In genomic region chr11:121741954-121742361, GRCh38 we compare ENCODE assay signal across 10 cellular contexts.
DNase-seq lines count a peak whose midpoint lies in the region; ATAC-seq and TF ChIP-seq lines count a peak whose summit lies in the region.
"Had no signal": no experiment of that assay in that cellular context is flagged by ENCODE, and none has a peak within 500 bp of the region (broad histone marks: within the 10 kb centered on the region; RNA-seq: fewer than 3 reads in every experiment).

No MANE protein-coding gene starts in this region.

- H4K20me1 ChIP-seq in fibroblast of lung (ENCODE audit: control insufficient read depth, extremely low read depth, insufficient read depth, low read length): no peaks in the 10 kb centered on the region

- DNase-seq in NCI-H2227 (lab: John Stamatoyannopoulos, UW; ENCODE audit: unreplicated experiment): peak; percentile 3
- peak; percentile 61 to 78 for DNase-seq in fibroblast of lung (ENCODE audit: low read depth in 2 of 2)
- DNase-seq in middle frontal gyrus (ENCODE audit: extremely low spot score, low spot score): peak; percentile 30
- peak in 35 of 49 donors; percentile 17 to 81 (median 49) for DNase-seq in substantia nigra (lab: John Stamatoyannopoulos, UW)
- DNase-seq in NCI-H82 (lab: John Stamatoyannopoulos, UW): no peak
- no peak for DNase-seq in AML-193 (lab: John Stamatoyannopoulos, UW)
- no peak for DNase-seq in foreskin keratinocyte
- DNase-seq: activated CD4-positive, alpha-beta memory T cell treated with anti-CD3 and anti-CD28 coated beads for 36 hours; OCI-M1 had no signal

- H3K27me3 ChIP-seq in fibroblast of lung (ENCODE audit: control insufficient read depth, insufficient read depth, low read length) (no peaks in the 10 kb centered on the region), foreskin keratinocyte (no peaks in the 10 kb centered on the region)

- H3K4me2 ChIP-seq in fibroblast of lung (ENCODE audit: extremely low read depth, insufficient read depth, low read length): peak overlapping the region; percentile 54

- no peak overlapping the region for H3K9ac ChIP-seq in fibroblast of lung (ENCODE audit: insufficient read depth, low read length)

- ATAC-seq in HG03108 (IDR thresholded peaks at IDR 0.05; ENCODE audit: unreplicated experiment) (no peak), foreskin keratinocyte (no peak)

- no peaks in the 10 kb centered on the region for H3K79me2 ChIP-seq in fibroblast of lung (ENCODE audit: control insufficient read depth, insufficient read depth, low read length)

- peak overlapping the region in 1 of 4 experiments; percentile 11 for H3K4me3 ChIP-seq in fibroblast of lung (replicated peaks in 1 of 4; ENCODE audit: control extremely low read depth in 1 of 4, insufficient read depth in 1 of 4, low read depth in 3 of 4, low read length in 4 of 4)

- peaks cover 9% of the 10 kb centered on the region for H3K4me1 ChIP-seq in fibroblast of lung (ENCODE audit: control insufficient read depth, extremely low read depth, insufficient read depth, low read length)
- no peaks in the 10 kb centered on the region for H3K4me1 ChIP-seq in foreskin keratinocyte

- peak overlapping the region; percentile 68 for H2AFZ ChIP-seq in fibroblast of lung (ENCODE audit: low read length)

- no peaks in the 10 kb centered on the region for H3K9me3 ChIP-seq in fibroblast of lung (ENCODE audit: control insufficient read depth, insufficient read depth, low read depth, low read length)

- H3K27ac ChIP-seq in fibroblast of lung (ENCODE audit: insufficient read depth, low read length) (peak overlapping the region; percentile 47), substantia nigra (ENCODE audit: low read depth, low read length, poor library complexity, severe bottlenecking) (peak overlapping the region; percentile 79), foreskin keratinocyte (no peak overlapping the region)

- H3K36me3 ChIP-seq in fibroblast of lung (ENCODE audit: control insufficient read depth, insufficient read depth, low read length): no peaks in the 10 kb centered on the region

- TF ChIP-seq CTCF in fibroblast of lung (conservative IDR thresholded peaks at IDR 0.05 in 1 of 2, IDR thresholded peaks at IDR 0.05 in 1 of 2; ENCODE audit: low read depth in 1 of 2, low read length in 2 of 2) (peak in 1 of 2 donors; percentile 7), foreskin keratinocyte (conservative IDR thresholded peaks at IDR 0.05) (no peak)

Comparison
In these comparisons a context has a peak if more than half of its experiments do, and no peak if none do; other contexts are left out.
1. DNase-seq: peak in NCI-H2227 (single experiment), fibroblast of lung (2 of 2), middle frontal gyrus (single experiment) and substantia nigra (35 of 49); none in NCI-H82 (single experiment), AML-193 (0 of 2) and foreskin keratinocyte (0 of 2).